In genomic region chr5:159448841-159449407, GRCh38 we compare ENCODE assay signal across 2 cellular contexts.
TF ChIP-seq lines count a peak whose summit lies in the region.

No MANE protein-coding gene starts in this region.

TF ChIP-seq in SK-N-SH treated with all-trans-retinoic acid at 6 μM for 48 hours, 23 proteins besides CTCF, POLR2A, EP300 and RAD21 (continued from another document):
- TF ChIP-seq PATZ1 (CRISPR knock-in tag; IDR thresholded peaks at IDR 0.05; ENCODE audit: borderline replicate concordance) (peak; percentile 59; the same call in 1 of the 2 replicates), RARB (CRISPR knock-in tag; IDR thresholded peaks at IDR 0.05) (no peak), ZC3H10 (CRISPR knock-in tag; IDR thresholded peaks at IDR 0.05) (no peak), ZFP3 (CRISPR knock-in tag; IDR thresholded peaks at IDR 0.05) (peak; percentile 70; the same call in 1 of the 2 replicates), ISL1 (CRISPR knock-in tag; IDR thresholded peaks at IDR 0.05) (peak; percentile 41)

TF ChIP-seq in SK-N-SH, 30 proteins besides CTCF, POLR2A, EP300 and RAD21 (continued from another document):
- TF ChIP-seq ZBTB33 (IDR thresholded peaks at IDR 0.05; ENCODE audit: borderline replicate concordance, low read depth) (no peak), TAF1 (IDR thresholded peaks at IDR 0.05; ENCODE audit: borderline replicate concordance, low read depth, low read length) (no peak), ELF1 (IDR thresholded peaks at IDR 0.05) (no peak), FOSL2 (IDR thresholded peaks at IDR 0.05; ENCODE audit: borderline replicate concordance, low read depth) (no peak), TEAD4 (IDR thresholded peaks at IDR 0.05; ENCODE audit: borderline replicate concordance, insufficient read depth) (no peak), FOXM1 (IDR thresholded peaks at IDR 0.05; ENCODE audit: low read depth) (no peak), MAX (IDR thresholded peaks at IDR 0.05; ENCODE audit: low read depth) (no peak), RXRA (IDR thresholded peaks at IDR 0.05; ENCODE audit: borderline replicate concordance, low read depth) (no peak), USF2 (IDR thresholded peaks at IDR 0.05; ENCODE audit: borderline replicate concordance, low read depth, low read length) (no peak), GABPA (IDR thresholded peaks at IDR 0.05; ENCODE audit: low read depth) (no peak)
